In the genomic region with DNA sequence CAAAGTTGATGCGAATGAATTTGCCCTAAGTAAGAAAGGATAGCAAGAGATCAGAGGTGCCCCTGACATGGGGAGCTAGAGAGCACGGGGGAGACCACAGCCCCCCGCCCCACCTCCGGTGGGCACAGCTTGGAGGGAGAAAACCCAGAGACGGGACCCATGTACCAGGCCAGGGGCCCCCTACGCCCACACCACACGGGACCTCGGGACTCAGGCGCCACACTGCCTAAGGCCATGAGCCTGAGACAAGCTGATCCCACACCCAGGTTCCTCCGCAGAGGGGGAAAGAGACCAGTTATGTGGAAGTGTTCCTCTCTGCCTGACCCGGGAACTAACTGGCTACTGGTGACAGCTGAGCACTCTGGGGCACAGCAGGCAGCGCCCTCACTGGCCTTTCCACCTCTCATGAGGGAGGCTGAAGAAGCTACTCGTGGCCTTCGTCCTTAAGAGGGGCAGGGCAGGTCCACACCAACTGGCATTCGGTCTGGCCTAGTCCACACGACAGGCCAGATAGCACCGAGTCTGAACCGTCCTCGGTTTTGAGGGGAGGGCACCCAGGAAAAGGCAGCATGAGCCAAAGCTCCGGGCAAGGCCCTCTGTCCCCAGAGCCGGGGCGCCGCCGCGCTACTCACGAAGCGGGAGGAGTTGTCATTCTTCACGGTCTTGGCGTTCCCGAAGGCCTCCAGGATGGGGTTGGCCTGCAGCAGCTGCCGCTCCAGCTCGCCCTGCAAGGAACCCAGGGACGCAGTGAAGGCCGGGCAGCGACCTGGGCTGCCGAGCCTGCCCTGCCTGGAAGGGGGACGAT, we compare ENCODE assay signal across 18 cellular contexts.
A peak's percentile ranks its signal among the peaks of the same experiment; 100 is the strongest.
DNase-seq lines count a peak whose midpoint lies in the region; ATAC-seq and TF ChIP-seq lines count a peak whose summit lies in the region.
"Had no signal": no experiment of that assay in that cellular context is flagged by ENCODE, and none has a peak within 500 bp of the region (broad histone marks: within the 10 kb centered on the region; RNA-seq: fewer than 3 reads in every experiment).

No MANE protein-coding gene starts in this region.

- H2AK5ac ChIP-seq in H9 (ENCODE audit: insufficient read length, low read length): no peak overlapping the region

- no peaks in the 10 kb centered on the region for H3K23me2 ChIP-seq in H9 (ENCODE audit: insufficient read length, low read depth, low read length, poor library complexity, severe bottlenecking)

- no peak overlapping the region for H2BK120ac ChIP-seq in H9 (ENCODE audit: low read depth, low read length, poor library complexity, severe bottlenecking)

- WGBS in H9 (ENCODE audit: extremely low coverage, insufficient read length, low lambda C conversion rate): no CpG with 5 or more reads among the region's 37 CpGs
- WGBS in esophagus muscularis mucosa: 72% methylated on average over 24 of the region's 37 CpGs

- H3K14ac ChIP-seq in H9 (ENCODE audit: insufficient read depth, low read length): no peak overlapping the region

- TF ChIP-seq POLR2A in esophagus muscularis mucosa (IDR thresholded peaks at IDR 0.05; ENCODE audit: low read depth): no peak

- no peak overlapping the region for H3K4ac ChIP-seq in H9 (ENCODE audit: low read depth, low read length)

- peaks cover 23% of the 10 kb centered on the region; the same call in 1 of the 2 replicates for H3K36me3 ChIP-seq in ACC112 (ENCODE audit: insufficient read depth, low read length)
- H3K36me3 ChIP-seq in esophagus muscularis mucosa: peaks cover 60 to 95% (median 84%) of the 10 kb centered on the region in 4 donors

- no peaks in the 10 kb centered on the region for H3K27me3 ChIP-seq in ACC112 (ENCODE audit: insufficient read depth, low read length)
- H3K27me3 ChIP-seq in H9 (ENCODE audit: insufficient read depth, low read length): no peaks in the 10 kb centered on the region
- H3K27me3 ChIP-seq in esophagus muscularis mucosa: no peaks in the 10 kb centered on the region

- no peak overlapping the region for H3T11ph ChIP-seq in H9 (ENCODE audit: low read length)

- H3K9me3 Mint-ChIP-seq in H9 (no peaks in the 10 kb centered on the region), progenitor cell of endocrine pancreas (ENCODE audit: low read depth) (no peaks in the 10 kb centered on the region)
- H3K9me3 Mint-ChIP-seq: brain had no signal

- no peak overlapping the region for H3K4me3 ChIP-seq in ACC112 (ENCODE audit: low read depth, low read length)
- no peak overlapping the region for H3K4me3 ChIP-seq in esophagus muscularis mucosa

- H4K8ac ChIP-seq in H9 (replicated peaks; ENCODE audit: insufficient read length, low read depth, low read length): no peak overlapping the region

- H2BK5ac ChIP-seq in H9 (ENCODE audit: insufficient read length, low read length): no peak overlapping the region

- H4K5ac ChIP-seq in H9 (ENCODE audit: insufficient read length, low read depth, low read length): no peak overlapping the region

- H3K9me3 ChIP-seq in H9 (ENCODE audit: control insufficient read depth, low read depth, low read length): no peaks in the 10 kb centered on the region
- no peaks in the 10 kb centered on the region for H3K9me3 ChIP-seq in esophagus muscularis mucosa

- H3K4me1 Mint-ChIP-seq in H9: peaks cover 0 to under 1% of the 10 kb centered on the region in 2 experiments; a peak in 1 of 4 replicates
- H3K4me1 Mint-ChIP-seq in progenitor cell of endocrine pancreas (ENCODE audit: low read depth): no peaks in the 10 kb centered on the region

- intact Hi-C loops in esophagus muscularis mucosa (cut with DNase I): no loop called here

- H3K23ac ChIP-seq in H9 (ENCODE audit: insufficient read length, low read depth, low read length): no peak overlapping the region

- H3K27me3 Mint-ChIP-seq in H9 (ENCODE audit: low read depth): no peaks in the 10 kb centered on the region
- H3K27me3 Mint-ChIP-seq in progenitor cell of endocrine pancreas: no peaks in the 10 kb centered on the region
- H3K27me3 Mint-ChIP-seq: activated CD8-positive, alpha-beta memory T cell treated with anti-CD3 and anti-CD28 coated beads, Interleukin-2, amount 10 ng/mL, durations not matched to agents 7 days and 5 days; brain had no signal

- no peaks in the 10 kb centered on the region for H3K79me1 ChIP-seq in H9 (ENCODE audit: insufficient read depth, low read depth, low read length, poor library complexity, severe bottlenecking)

- H3K27ac ChIP-seq in ACC112 (ENCODE audit: low read depth, low read length): 0 out of 2 replicates have a peak overlapping the region, but pooled peaks have one; percentile 100
- no peak overlapping the region for H3K27ac ChIP-seq in H9 (ENCODE audit: insufficient read length, low read depth, low read length)
- peak overlapping the region; percentile 95 to 100 (median 98) for H3K27ac ChIP-seq in esophagus muscularis mucosa (replicated peaks in 1 of 4)

- H3K36me3 Mint-ChIP-seq in H9 (ENCODE audit: insufficient read depth in 1 of 3, low read depth in 3 of 3): peaks cover 62 to 93% (median 83%) of the 10 kb centered on the region in 3 experiments
- peaks cover 20% of the 10 kb centered on the region for H3K36me3 Mint-ChIP-seq in progenitor cell of endocrine pancreas (ENCODE audit: insufficient read depth)

- TF ChIP-seq EP300 in esophagus muscularis mucosa (IDR thresholded peaks at IDR 0.05): no peak

- TF ChIP-seq CTCF in H9 (conservative IDR thresholded peaks at IDR 0.05) (no peak), esophagus muscularis mucosa (IDR thresholded peaks at IDR 0.05) (no peak), progenitor cell of endocrine pancreas (IDR thresholded peaks at IDR 0.05; ENCODE audit: unreplicated experiment) (no peak)

- no peak overlapping the region for H3K18ac ChIP-seq in H9 (ENCODE audit: insufficient read length, low read depth, low read length)

- peaks cover 35% of the 10 kb centered on the region for H3K4me1 ChIP-seq in ACC112 (ENCODE audit: control insufficient read depth, insufficient read depth, low read length, unreplicated experiment)
- H3K4me1 ChIP-seq in H9 (ENCODE audit: insufficient read depth, low read length): no peaks in the 10 kb centered on the region
- H3K4me1 ChIP-seq in esophagus muscularis mucosa: peaks cover 69 to 100% (median 88%) of the 10 kb centered on the region in 4 donors

- H2BK15ac ChIP-seq in H9 (ENCODE audit: low read depth, low read length): no peak overlapping the region

- no peak overlapping the region for H4K91ac ChIP-seq in H9 (ENCODE audit: insufficient read length, low read depth, low read length)

- no peaks in the 10 kb centered on the region for H4K20me1 ChIP-seq in H9 (ENCODE audit: control insufficient read depth, insufficient read depth, insufficient read length)

- no peak overlapping the region for H2AFZ ChIP-seq in ACC112 (ENCODE audit: low read length, unreplicated experiment)
- no peak overlapping the region for H2AFZ ChIP-seq in H9 (ENCODE audit: low read length)

- H3K27ac Mint-ChIP-seq in H9 (peak overlapping the region in 2 of 3 experiments; percentile 64 to 75; a peak in 2 of 7 replicates), progenitor cell of endocrine pancreas (peak overlapping the region; percentile 2)
- H3K27ac Mint-ChIP-seq: activated CD8-positive, alpha-beta memory T cell treated with anti-CD3 and anti-CD28 coated beads, Interleukin-2, amount 10 ng/mL, durations not matched to agents 7 days and 5 days had no signal

- no peak overlapping the region for H3K4me3 Mint-ChIP-seq in H9
- no peak overlapping the region for H3K4me3 Mint-ChIP-seq in progenitor cell of endocrine pancreas (ENCODE audit: low read depth)
- H3K4me3 Mint-ChIP-seq: activated CD8-positive, alpha-beta memory T cell treated with anti-CD3 and anti-CD28 coated beads, Interleukin-2, amount 10 ng/mL, durations not matched to agents 7 days and 5 days; brain had no signal

- no peak for DNase-seq in H9
- no peak for DNase-seq in esophagus muscularis mucosa (ENCODE audit: extremely low spot score)
- no peak for DNase-seq in progenitor cell of endocrine pancreas (ENCODE audit: low spot score, unreplicated experiment)
- DNase-seq in NCI-H2196 treated with DMSO at 0.1 percent for 48 hours (lab: John Stamatoyannopoulos, UW; ENCODE audit: unreplicated experiment): no peak
- DNase-seq in amygdala (lab: John Stamatoyannopoulos, UW): no peak
- no peak for DNase-seq in activated gamma-delta T cell treated with Interleukin-2 at 50 U/mL for 16 hours
- DNase-seq: activated CD8-positive, alpha-beta memory T cell treated with anti-CD3 and anti-CD28 coated beads, Interleukin-2, amount 10 ng/mL, durations not matched to agents 7 days and 5 days; C1 segment of cervical spinal cord; KBM-7; NCI-H1930; NK-92 treated with Interleukin-12 subunit alpha and Interleukin-12 subunit beta, amount 100 ng/mL, for 24 hours; occipital lobe; stimulated activated CD4-positive, alpha-beta T cell treated with anti-CD3 and anti-CD28 coated beads, Interleukin-4, amount 100 ng/mL, for 24 hours; T-helper 1 cell had no signal

- H3K79me2 ChIP-seq in ACC112 (ENCODE audit: control insufficient read depth, insufficient read depth, low read length, unreplicated experiment) (peaks cover 54% of the 10 kb centered on the region), H9 (ENCODE audit: insufficient read depth, low read length) (no peaks in the 10 kb centered on the region)

- no peak for ATAC-seq in HG02885 (IDR thresholded peaks at IDR 0.05; ENCODE audit: poor library complexity, unreplicated experiment)
- ATAC-seq: activated CD8-positive, alpha-beta memory T cell treated with anti-CD3 and anti-CD28 coated beads, Interleukin-2, amount 10 ng/mL, durations not matched to agents 7 days and 5 days; esophagus mucosa had no signal

- no peak overlapping the region for H2BK20ac ChIP-seq in H9 (ENCODE audit: low read depth, low read length, poor library complexity, severe bottlenecking)

- H2BK12ac ChIP-seq in H9 (ENCODE audit: insufficient read length, low read depth, low read length): no peak overlapping the region

- H3K56ac ChIP-seq in H9 (ENCODE audit: insufficient read length, low read depth, low read length): no peak overlapping the region

- H3K4me2 ChIP-seq in H9 (ENCODE audit: insufficient read depth, insufficient read length, low read length): no peak overlapping the region

- no peak overlapping the region for H3K9ac ChIP-seq in H9 (ENCODE audit: extremely low read depth, insufficient read length, low read length)
